In genomic region chr6:13810688-13811446, GRCh38 we compare ENCODE assay signal across 13 cellular contexts. TPM values are rescaled to one million over a fixed set of nuclear protein-coding genes. Genes with fewer than 3 reads are reported as not detected.
DNase-seq lines count a peak whose midpoint lies in the region; ATAC-seq and TF ChIP-seq lines count a peak whose summit lies in the region.
"Had no signal": no experiment of that assay in that cellular context is flagged by ENCODE, and none has a peak within 500 bp of the region (broad histone marks: within the 10 kb centered on the region; RNA-seq: fewer than 3 reads in every experiment).

No MANE protein-coding gene starts in this region.

- no peaks in the 10 kb centered on the region for H3K27me3 ChIP-seq in cardiac muscle cell
- H3K27me3 ChIP-seq in right atrium auricular region: no peaks in the 10 kb centered on the region
- H3K27me3 ChIP-seq in duodenal mucosa (ENCODE audit: control insufficient read depth in 1 of 2, insufficient read depth in 2 of 2, low read length in 2 of 2): no peaks in the 10 kb centered on the region
- no peaks in the 10 kb centered on the region for H3K27me3 ChIP-seq in upper lobe of left lung

- no peak overlapping the region for H3K4me3 ChIP-seq in cardiac muscle cell
- no peak overlapping the region for H3K4me3 ChIP-seq in right atrium auricular region
- H3K4me3 ChIP-seq in duodenal mucosa (ENCODE audit: low read depth in 1 of 2, low read length in 2 of 2): no peak overlapping the region
- H3K4me3 ChIP-seq in upper lobe of left lung: no peak overlapping the region
- H3K4me3 ChIP-seq: coronary artery had no signal

- TF ChIP-seq POLR2A in upper lobe of left lung (IDR thresholded peaks at IDR 0.05): no peak

- DNase-seq in cardiac muscle cell (ENCODE audit: low read depth in 1 of 2, low spot score in 1 of 2) (peak; percentile 4 to 8), right atrium auricular region (ENCODE audit: low spot score) (no peak), upper lobe of left lung (no peak), KG1 (lab: John Stamatoyannopoulos, UW) (no peak)
- DNase-seq: activated CD8-positive, alpha-beta memory T cell treated with anti-CD3 and anti-CD28 coated beads, Interleukin-2, amount 50 U/mL, for 48 hours; activated naive CD8-positive, alpha-beta T cell treated with anti-CD3 and anti-CD28 coated beads, Interleukin-2, amount 50 U/mL, for 24 hours; immature natural killer cell had no signal

- H3K27me3 Mint-ChIP-seq in nephron (ENCODE audit: low read depth): no peaks in the 10 kb centered on the region
- H3K27me3 Mint-ChIP-seq: activated naive CD8-positive, alpha-beta T cell treated with anti-CD3 and anti-CD28 coated beads, Interleukin-2, amount 50 U/mL, for 24 hours had no signal

- H3K27ac ChIP-seq in cardiac muscle cell (peak overlapping the region; percentile 66), right atrium auricular region (peak overlapping the region in 1 of 2 donors; percentile 0), duodenal mucosa (ENCODE audit: low read depth, low read length) (peak overlapping the region; percentile 35), upper lobe of left lung (peak overlapping the region; percentile 38 to 94 (median 59))

- H3K4me3 Mint-ChIP-seq in nephron: peak overlapping the region in 2 of 3 experiments; percentile 70 to 96
- H3K4me3 Mint-ChIP-seq: activated naive CD8-positive, alpha-beta T cell treated with anti-CD3 and anti-CD28 coated beads, Interleukin-2, amount 50 U/mL, for 24 hours; immature natural killer cell had no signal

- no peak for TF ChIP-seq EP300 in upper lobe of left lung (IDR thresholded peaks at IDR 0.05)

- peaks cover 6% of the 10 kb centered on the region for H3K36me3 ChIP-seq in cardiac muscle cell
- H3K36me3 ChIP-seq in right atrium auricular region: peaks cover 9% of the 10 kb centered on the region
- H3K36me3 ChIP-seq in duodenal mucosa (ENCODE audit: control insufficient read depth in 1 of 2, insufficient read depth in 2 of 2, low read length in 2 of 2): peaks cover 0 to under 1% of the 10 kb centered on the region in 2 donors
- peaks cover 0 to 6% (median 2%) of the 10 kb centered on the region in 4 donors for H3K36me3 ChIP-seq in upper lobe of left lung

- whole genome bisulfite sequencing in upper lobe of left lung, 2 donors: 51 to 62% methylated on average over 3 of the region's 3 CpGs

- H3K36me3 Mint-ChIP-seq in nephron (ENCODE audit: low read depth): peaks cover 21% of the 10 kb centered on the region

- H3K4me1 Mint-ChIP-seq in nephron: peaks cover 33% of the 10 kb centered on the region

- peak overlapping the region in 2 of 3 experiments; percentile 1 to 96 for H3K27ac Mint-ChIP-seq in nephron
- H3K27ac Mint-ChIP-seq: activated naive CD8-positive, alpha-beta T cell treated with anti-CD3 and anti-CD28 coated beads, Interleukin-2, amount 50 U/mL, for 24 hours had no signal

- no peak for ATAC-seq in upper lobe of left lung (ENCODE audit: low FRiP score in 2 of 2)
- no peak for ATAC-seq in HG02623 (IDR thresholded peaks at IDR 0.05; ENCODE audit: unreplicated experiment)
- no peak for ATAC-seq in HG03039 (IDR thresholded peaks at IDR 0.05; ENCODE audit: unreplicated experiment)
- ATAC-seq: activated naive CD8-positive, alpha-beta T cell treated with anti-CD3 and anti-CD28 coated beads, Interleukin-2, amount 50 U/mL, for 24 hours; HCT116 had no signal

- H3K9me3 ChIP-seq in cardiac muscle cell (ENCODE audit: low read depth): no peaks in the 10 kb centered on the region
- no peaks in the 10 kb centered on the region for H3K9me3 ChIP-seq in right atrium auricular region
- no peaks in the 10 kb centered on the region for H3K9me3 ChIP-seq in duodenal mucosa (ENCODE audit: control insufficient read depth in 1 of 2, low read length in 2 of 2)
- no peaks in the 10 kb centered on the region for H3K9me3 ChIP-seq in upper lobe of left lung

- no peak overlapping the region for H3K9ac ChIP-seq in duodenal mucosa (ENCODE audit: low read depth in 1 of 2, low read length in 2 of 2)

- no peaks in the 10 kb centered on the region for H3K9me3 Mint-ChIP-seq in nephron
- H3K9me3 Mint-ChIP-seq: activated naive CD8-positive, alpha-beta T cell treated with anti-CD3 and anti-CD28 coated beads, Interleukin-2, amount 50 U/mL, for 24 hours; immature natural killer cell had no signal

- H3K4me1 ChIP-seq in cardiac muscle cell (ENCODE audit: low read depth) (peaks cover 38% of the 10 kb centered on the region), right atrium auricular region (peaks cover 0 to 41% of the 10 kb centered on the region in 2 donors), duodenal mucosa (ENCODE audit: control insufficient read depth in 1 of 2, insufficient read depth in 2 of 2, low read length in 2 of 2) (peaks cover 33 to 36% of the 10 kb centered on the region in 2 donors), upper lobe of left lung (peaks cover 22 to 39% (median 31%) of the 10 kb centered on the region in 4 donors)

- TF ChIP-seq CTCF in cardiac muscle cell (IDR thresholded peaks at IDR 0.05; ENCODE audit: low read depth, low read length) (no peak), right atrium auricular region (IDR thresholded peaks at IDR 0.05) (no peak), nephron (IDR thresholded peaks at IDR 0.05; ENCODE audit: unreplicated experiment in 3 of 3) (no peak), upper lobe of left lung (IDR thresholded peaks at IDR 0.05) (no peak)

RNA-seq across cellular contexts. Expression of gene MCUR1, which starts 3.5 kb away (rescaled TPM):
- total RNA-seq in cardiac muscle cell: 13.8 and 20.2 TPM in 2 replicates
- polyA plus RNA-seq in cardiac muscle cell: 44.7 and 51.6 TPM in 2 replicates
- 10 to 100 TPM; 11.0 to 11.2 TPM for total RNA-seq in right atrium auricular region
- 10 to 100 TPM in 5 of 6 donors, 1 to 10 TPM in 1; 9.4 to 34.6 (median 26.5) TPM for total RNA-seq in upper lobe of left lung

Comparison
In these comparisons a context has a peak if more than half of its experiments do, and no peak if none do; other contexts are left out.
1. DNase-seq: peak in cardiac muscle cell (2 of 2); none in right atrium auricular region (single experiment), upper lobe of left lung (0 of 2) and KG1 (single experiment).